37 cellular contexts compared by ENCODE assay signal in genomic region chr6:76856065-76856464, GRCh38.
"Had no signal": no experiment of that assay in that cellular context is flagged by ENCODE, and none has a peak within 500 bp of the region (broad histone marks: within the 10 kb centered on the region; RNA-seq: fewer than 3 reads in every experiment).

No MANE protein-coding gene starts in this region.

- H3K36me3 ChIP-seq: adrenal gland, brain microvascular endothelial cell, breast epithelium had no signal

- H3K9me3 Mint-ChIP-seq: activated CD4-positive, alpha-beta memory T cell treated with anti-CD3 and anti-CD28 coated beads for 36 hours; activated CD4-positive, alpha-beta T cell treated with anti-CD3 and anti-CD28 coated beads, Interleukin-2, amount 10 ng/mL, durations not matched to agents 24 days and 14 days; activated T-helper 1 cell treated with anti-CD3 and anti-CD28 coated beads, Interleukin-12 subunit alpha, Interleukin-12 subunit beta, Interleukin-2, Interleukin-4 antibody, amounts not matched to agents 30 ng/mL and 10 ng/mL and 1 ng/mL, durations not matched to agents 14 hours and 24 hours and 36 hours; T-helper 1 cell treated with Interleukin-12 subunit alpha and Interleukin-12 subunit beta and Interleukin-4 antibody, amounts not matched to agents 30 μg/mL and 1 μg/mL, for 36 hours had no signal

- H3K9me3 ChIP-seq: adrenal gland, body of pancreas, breast epithelium had no signal

- H3K4me3 ChIP-seq: body of pancreas, breast epithelium had no signal

- H3K27me3 ChIP-seq: adrenal gland, body of pancreas, brain microvascular endothelial cell, breast epithelium had no signal

- H3K36me3 Mint-ChIP-seq: activated CD4-positive, alpha-beta memory T cell treated with anti-CD3 and anti-CD28 coated beads for 36 hours; activated naive CD4-positive, alpha-beta T cell treated with anti-CD3 and anti-CD28 coated beads, Interleukin-2, amount 50 U/mL, for 72 hours; activated naive CD8-positive, alpha-beta T cell treated with anti-CD3 and anti-CD28 coated beads for 36 hours had no signal

- H3K4me1 ChIP-seq: adrenal gland, breast epithelium had no signal

- H3K27ac ChIP-seq: adrenal gland, body of pancreas, brain microvascular endothelial cell, breast epithelium, VCaP had no signal

- H3K4me1 Mint-ChIP-seq: activated B cell treated with CpG ODN at 0.5 μM for 24 hours; activated CD4-positive, alpha-beta T cell treated with anti-CD3 and anti-CD28 coated beads, Interleukin-2, amount 10 ng/mL, durations not matched to agents 24 days and 14 days; activated naive CD8-positive, alpha-beta T cell treated with anti-CD3 and anti-CD28 coated beads for 36 hours; activated T-helper 17 cell treated with anti-CD3 and anti-CD28 coated beads, Interleukin-2, amount 50 U/mL, for 72 hours had no signal

- FAIRE-seq: astrocyte, TTC549 had no signal

- DNase-seq: activated B cell treated with CpG ODN at 0.5 μM for 24 hours; activated CD4-positive, alpha-beta memory T cell treated with anti-CD3 and anti-CD28 coated beads for 36 hours; activated CD4-positive, alpha-beta T cell treated with anti-CD3 and anti-CD28 coated beads for 4 hours; activated CD4-positive, alpha-beta T cell treated with anti-CD3 and anti-CD28 coated beads, Interleukin-2, amount 10 ng/mL, durations not matched to agents 24 days and 14 days; activated CD4-positive, alpha-beta T cell treated with anti-CD3 and anti-CD28 coated beads, Interleukin-2, amount 50 U/mL, for 1 hour; activated CD4-positive, alpha-beta T cell treated with anti-CD3 and anti-CD28 coated beads, Interleukin-2, amount 50 U/mL, for 4 hours; activated CD4-positive, CD25-positive, alpha-beta regulatory T cell treated with anti-CD3 and anti-CD28 coated beads, Interleukin-2, amount 50 U/mL, for 72 hours; activated CD8-positive, alpha-beta memory T cell treated with anti-CD3 and anti-CD28 coated beads, Interleukin-2, amount 50 U/mL, for 4 hours; activated CD8-positive, alpha-beta T cell treated with anti-CD3 and anti-CD28 coated beads for 36 hours; activated effector memory CD4-positive, alpha-beta T cell treated with anti-CD3 and anti-CD28 coated beads, Interleukin-2, amount 50 U/mL, for 16 hours; activated gamma-delta T cell treated with Interleukin-2 at 50 U/mL for 16 hours; activated naive CD4-positive, alpha-beta T cell; activated naive CD4-positive, alpha-beta T cell treated with anti-CD3 and anti-CD28 coated beads for 36 hours; activated naive CD4-positive, alpha-beta T cell treated with anti-CD3 and anti-CD28 coated beads, Interleukin-2, amount 50 U/mL, for 16 hours; activated naive CD8-positive, alpha-beta T cell treated with anti-CD3 and anti-CD28 coated beads for 36 hours; activated T-cell treated with anti-CD3 and anti-CD28 coated beads for 4 hours; activated T-cell treated with anti-CD3 and anti-CD28 coated beads, Interleukin-2, amount 50 U/mL, for 1 hour; activated T-cell treated with anti-CD3 and anti-CD28 coated beads, Interleukin-2, amount 50 U/mL, for 4 hours; activated T-cell treated with anti-CD3 and anti-CD28 coated beads, Interleukin-2, amount 50 U/mL, for 72 hours; adrenal gland; amniotic stem cell; aorta; brain microvascular endothelial cell; central memory CD4-positive, alpha-beta T cell; T-helper 1 cell; T-helper 2 cell; T-helper 9 cell had no signal

- H3K27me3 Mint-ChIP-seq: activated B cell treated with CpG ODN at 0.5 μM for 24 hours; activated CD4-positive, alpha-beta memory T cell treated with anti-CD3 and anti-CD28 coated beads for 36 hours; activated CD4-positive, alpha-beta T cell treated with anti-CD3 and anti-CD28 coated beads, Interleukin-2, amount 10 ng/mL, durations not matched to agents 24 days and 14 days; activated CD8-positive, alpha-beta T cell treated with anti-CD3 and anti-CD28 coated beads for 36 hours; activated naive CD8-positive, alpha-beta T cell treated with anti-CD3 and anti-CD28 coated beads for 36 hours; activated T-helper 17 cell treated with anti-CD3 and anti-CD28 coated beads, Interleukin-2, amount 50 U/mL, for 72 hours had no signal

- H3K4me3 Mint-ChIP-seq: activated B cell treated with CpG ODN at 0.5 μM for 24 hours; activated CD4-positive, alpha-beta memory T cell treated with anti-CD3 and anti-CD28 coated beads for 36 hours; activated CD4-positive, alpha-beta T cell treated with anti-CD3 and anti-CD28 coated beads, Interleukin-2, amount 10 ng/mL, durations not matched to agents 24 days and 14 days; activated CD8-positive, alpha-beta T cell treated with anti-CD3 and anti-CD28 coated beads for 36 hours; activated naive CD4-positive, alpha-beta T cell treated with anti-CD3 and anti-CD28 coated beads for 36 hours; activated naive CD8-positive, alpha-beta T cell treated with anti-CD3 and anti-CD28 coated beads for 36 hours; activated T-cell treated with anti-CD3 and anti-CD28 coated beads, Interleukin-2, amount 50 U/mL, for 4 hours; activated T-cell treated with anti-CD3 and anti-CD28 coated beads, Interleukin-2, amount 50 U/mL, for 72 hours; activated T-helper 1 cell treated with anti-CD3 and anti-CD28 coated beads, Interleukin-12 subunit alpha, Interleukin-12 subunit beta, Interleukin-2, Interleukin-4 antibody, amounts not matched to agents 30 ng/mL and 10 ng/mL and 1 ng/mL, durations not matched to agents 14 hours and 24 hours and 36 hours; activated T-helper 17 cell treated with anti-CD3 and anti-CD28 coated beads, Interleukin-2, amount 50 U/mL, for 72 hours; T-helper 1 cell treated with Interleukin-12 subunit alpha and Interleukin-12 subunit beta and Interleukin-4 antibody, amounts not matched to agents 30 μg/mL and 1 μg/mL, for 36 hours; T-helper 2 cell treated with Interferon-gamma antibody and Interleukin-4, amounts not matched to agents 5 μg/mL and 100 μg/mL, for 36 hours had no signal

- H3K27ac Mint-ChIP-seq: activated B cell treated with CpG ODN at 0.5 μM for 24 hours; activated CD4-positive, alpha-beta memory T cell treated with anti-CD3 and anti-CD28 coated beads for 36 hours; activated CD4-positive, alpha-beta T cell treated with anti-CD3 and anti-CD28 coated beads, Interleukin-2, amount 10 ng/mL, durations not matched to agents 24 days and 14 days; activated CD8-positive, alpha-beta T cell treated with anti-CD3 and anti-CD28 coated beads for 36 hours; activated naive CD4-positive, alpha-beta T cell treated with anti-CD3 and anti-CD28 coated beads for 36 hours; activated naive CD4-positive, alpha-beta T cell treated with anti-CD3 and anti-CD28 coated beads, Interleukin-2, amount 50 U/mL, for 72 hours; activated naive CD8-positive, alpha-beta T cell treated with anti-CD3 and anti-CD28 coated beads for 36 hours; activated T-cell treated with anti-CD3 and anti-CD28 coated beads, Interleukin-2, amount 50 U/mL, for 72 hours; activated T-helper 1 cell treated with anti-CD3 and anti-CD28 coated beads, Interleukin-12 subunit alpha, Interleukin-12 subunit beta, Interleukin-2, Interleukin-4 antibody, amounts not matched to agents 30 ng/mL and 10 ng/mL and 1 ng/mL, durations not matched to agents 14 hours and 24 hours and 36 hours; activated T-helper 17 cell treated with anti-CD3 and anti-CD28 coated beads, Interleukin-2, amount 50 U/mL, for 72 hours; T-helper 1 cell treated with Interleukin-12 subunit alpha and Interleukin-12 subunit beta and Interleukin-4 antibody, amounts not matched to agents 30 μg/mL and 1 μg/mL, for 36 hours; T-helper 2 cell treated with Interferon-gamma antibody and Interleukin-4, amounts not matched to agents 5 μg/mL and 100 μg/mL, for 36 hours had no signal

- ATAC-seq: activated CD8-positive, alpha-beta T cell treated with anti-CD3 and anti-CD28 coated beads for 36 hours; activated naive CD4-positive, alpha-beta T cell treated with anti-CD3 and anti-CD28 coated beads, Interleukin-2, amount 50 U/mL, for 72 hours; activated T-cell treated with anti-CD3 and anti-CD28 coated beads, Interleukin-2, amount 50 U/mL, for 4 hours; activated T-cell treated with anti-CD3 and anti-CD28 coated beads, Interleukin-2, amount 50 U/mL, for 72 hours; activated T-helper 17 cell treated with anti-CD3 and anti-CD28 coated beads, Interleukin-2, amount 50 U/mL, for 72 hours; body of pancreas had no signal
